Comparison of ENCODE assay signal across 8 cellular contexts in the genomic region with DNA sequence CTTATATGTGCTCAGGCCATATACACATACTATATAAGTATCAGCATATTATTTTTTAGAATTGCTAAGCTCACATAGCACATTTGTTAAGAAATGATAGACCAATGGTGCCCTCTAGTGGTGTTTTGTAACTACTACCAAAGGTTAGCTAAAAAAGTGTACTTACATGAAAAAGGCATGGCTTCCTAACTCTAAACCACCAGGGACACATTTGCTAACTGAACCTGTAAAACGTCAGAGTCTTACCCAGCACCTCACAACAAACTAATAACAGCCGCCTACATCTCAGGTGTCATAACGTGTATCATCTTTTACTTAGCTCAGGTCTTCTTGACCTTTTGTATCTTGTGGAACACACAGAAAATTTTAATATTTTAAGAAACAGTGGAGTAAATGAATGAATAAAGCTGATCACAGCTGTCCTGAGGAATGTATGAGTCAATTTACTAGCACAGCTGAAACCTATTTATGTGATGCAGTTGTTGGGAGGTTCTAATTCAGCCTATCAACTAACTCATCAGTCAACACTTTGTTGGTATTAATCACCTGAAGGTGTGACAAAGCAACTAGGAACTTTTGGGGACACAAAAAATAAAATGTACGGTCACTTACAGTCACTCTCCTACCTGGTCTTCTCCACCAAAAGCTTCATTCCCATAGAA.
A peak's percentile ranks its signal among the peaks of the same experiment; 100 is the strongest.
DNase-seq lines count a peak whose midpoint lies in the region; ATAC-seq lines count a peak whose summit lies in the region.

No MANE protein-coding gene starts in this region.

- H3K27ac ChIP-seq in SK-N-MC = no peak overlapping the region

- no peaks in the 10 kb centered on the region for H3K4me1 Mint-ChIP-seq in activated T-helper 2 cell treated with anti-CD3 and anti-CD28 coated beads, Interferon-gamma antibody, Interleukin-2, Interleukin-4, amounts not matched to agents 10 μg/mL and 5 μg/mL and 100 μg/mL, durations not matched to agents 14 hours and 24 hours and 36 hours (ENCODE audit: low read depth)

- no peak overlapping the region for H3K4me3 ChIP-seq in SK-N-MC

- no peak overlapping the region for H3K27ac Mint-ChIP-seq in activated T-helper 2 cell treated with anti-CD3 and anti-CD28 coated beads, Interferon-gamma antibody, Interleukin-2, Interleukin-4, amounts not matched to agents 10 μg/mL and 5 μg/mL and 100 μg/mL, durations not matched to agents 14 hours and 24 hours and 36 hours

- no peak overlapping the region for H3K9ac ChIP-seq in SK-N-MC (ENCODE audit: insufficient read length)

- no peaks in the 10 kb centered on the region for H3K36me3 ChIP-seq in SK-N-MC (ENCODE audit: insufficient read depth, low read length)

- ATAC-seq in GM18520 (IDR thresholded peaks at IDR 0.05; ENCODE audit: unreplicated experiment) = peak; percentile 83
- peak; percentile 83 for ATAC-seq in HG02970 (IDR thresholded peaks at IDR 0.05; ENCODE audit: low FRiP score, unreplicated experiment)
- peak; percentile 68 for ATAC-seq in esophagus mucosa

- DNase-seq in CD1c-positive myeloid dendritic cell (ENCODE audit: extremely low spot score) (peak; percentile 73), NCI-H1436 treated with DMSO at 0.1 percent for 48 hours (lab: John Stamatoyannopoulos, UW) (peak; percentile 52), SK-N-MC (ENCODE audit: low read depth, low spot score) (peak; percentile 90), non-pigmented ciliary epithelial cell (ENCODE audit: low read depth) (peak; percentile 68)
- no peak for DNase-seq in activated T-helper 2 cell treated with anti-CD3 and anti-CD28 coated beads, Interferon-gamma antibody, Interleukin-2, Interleukin-4, amounts not matched to agents 10 μg/mL and 5 μg/mL and 100 μg/mL, durations not matched to agents 14 hours and 24 hours and 36 hours (ENCODE audit: low spot score)

- H3K36me3 Mint-ChIP-seq in activated T-helper 2 cell treated with anti-CD3 and anti-CD28 coated beads, Interferon-gamma antibody, Interleukin-2, Interleukin-4, amounts not matched to agents 10 μg/mL and 5 μg/mL and 100 μg/mL, durations not matched to agents 14 hours and 24 hours and 36 hours (ENCODE audit: low read depth) = no peaks in the 10 kb centered on the region

- intact Hi-C loops in activated T-helper 2 cell treated with anti-CD3 and anti-CD28 coated beads, Interferon-gamma antibody, Interleukin-2, Interleukin-4, amounts not matched to agents 10 μg/mL and 5 μg/mL and 100 μg/mL, durations not matched to agents 14 hours and 24 hours and 36 hours (cut with micrococcal nuclease) = loop anchor here (2.0 to 5.0 kb wide), 3 partner anchors 195 to 710 kb away; no protein-coding TSS in a partner anchor

- no peaks in the 10 kb centered on the region for H3K27me3 Mint-ChIP-seq in activated T-helper 2 cell treated with anti-CD3 and anti-CD28 coated beads, Interferon-gamma antibody, Interleukin-2, Interleukin-4, amounts not matched to agents 10 μg/mL and 5 μg/mL and 100 μg/mL, durations not matched to agents 14 hours and 24 hours and 36 hours (ENCODE audit: low read depth)

- H3K4me3 Mint-ChIP-seq in activated T-helper 2 cell treated with anti-CD3 and anti-CD28 coated beads, Interferon-gamma antibody, Interleukin-2, Interleukin-4, amounts not matched to agents 10 μg/mL and 5 μg/mL and 100 μg/mL, durations not matched to agents 14 hours and 24 hours and 36 hours (ENCODE audit: low read depth) = no peak overlapping the region

- H3K9me3 Mint-ChIP-seq in activated T-helper 2 cell treated with anti-CD3 and anti-CD28 coated beads, Interferon-gamma antibody, Interleukin-2, Interleukin-4, amounts not matched to agents 10 μg/mL and 5 μg/mL and 100 μg/mL, durations not matched to agents 14 hours and 24 hours and 36 hours = no peaks in the 10 kb centered on the region

- H3K9me3 ChIP-seq in SK-N-MC (ENCODE audit: low read depth, low read length) = no peaks in the 10 kb centered on the region
